ENCODE assay signal across 35 cellular contexts in the genomic region with DNA sequence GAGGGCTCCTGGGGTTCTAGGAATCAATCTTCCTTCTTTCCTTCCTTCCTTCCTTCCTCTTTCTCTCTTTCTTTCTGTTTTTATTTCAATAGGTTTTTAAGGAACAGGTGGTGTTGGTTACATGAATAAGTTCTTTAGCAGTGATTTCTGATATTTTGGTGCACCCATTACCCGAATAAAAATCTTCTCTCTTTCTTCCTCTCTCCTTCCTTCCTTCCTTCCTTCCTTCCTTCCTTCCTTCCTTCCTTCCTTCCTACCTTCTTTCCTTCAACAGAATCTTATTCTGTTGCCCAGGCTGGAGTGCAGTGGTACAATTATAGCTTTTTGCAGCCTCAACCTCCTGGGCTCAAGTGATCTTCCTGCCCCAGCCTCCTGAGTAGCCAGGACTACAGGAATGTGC.
"Had no signal": no experiment of that assay in that cellular context is flagged by ENCODE, and none has a peak within 500 bp of the region (broad histone marks: within the 10 kb centered on the region; RNA-seq: fewer than 3 reads in every experiment).

No MANE protein-coding gene starts in this region.

- H3K27ac ChIP-seq: ascending aorta, cardiac muscle cell, VCaP had no signal

- H3K9me3 ChIP-seq: ascending aorta had no signal

- H3K27me3 Mint-ChIP-seq: activated CD4-positive, alpha-beta memory T cell treated with anti-CD3 and anti-CD28 coated beads for 36 hours; activated CD8-positive, alpha-beta T cell treated with anti-CD3 and anti-CD28 coated beads for 36 hours; activated naive CD4-positive, alpha-beta T cell treated with anti-CD3 and anti-CD28 coated beads, Interleukin-2, amount 50 U/mL, for 24 hours; activated T-cell treated with anti-CD3 and anti-CD28 coated beads, Interleukin-2, amount 50 U/mL, for 24 hours; central memory CD8-positive, alpha-beta T cell had no signal

- H3K27ac Mint-ChIP-seq: activated B cell treated with CpG ODN at 0.5 μM for 24 hours; activated CD4-positive, alpha-beta memory T cell treated with anti-CD3 and anti-CD28 coated beads for 36 hours; activated CD4-positive, alpha-beta T cell treated with anti-CD3 and anti-CD28 coated beads, Interleukin-2, amount 10 ng/mL, durations not matched to agents 24 days and 14 days; activated CD8-positive, alpha-beta memory T cell treated with anti-CD3 and anti-CD28 coated beads, Interleukin-2, amount 10 ng/mL, durations not matched to agents 7 days and 5 days; activated CD8-positive, alpha-beta T cell treated with anti-CD3 and anti-CD28 coated beads for 36 hours; activated naive CD4-positive, alpha-beta T cell treated with anti-CD3 and anti-CD28 coated beads, Interleukin-2, amount 10 ng/mL, durations not matched to agents 7 days and 5 days; activated naive CD4-positive, alpha-beta T cell treated with anti-CD3 and anti-CD28 coated beads, Interleukin-2, amount 50 U/mL, for 24 hours; activated naive CD8-positive, alpha-beta T cell; activated naive CD8-positive, alpha-beta T cell treated with anti-CD3 and anti-CD28 coated beads, Interleukin-2, amount 10 ng/mL, durations not matched to agents 7 days and 5 days; activated naive CD8-positive, alpha-beta T cell treated with anti-CD3 and anti-CD28 coated beads, Interleukin-2, amount 50 U/mL, for 24 hours; activated T-cell treated with anti-CD3 and anti-CD28 coated beads, Interleukin-2, amount 50 U/mL, for 24 hours; activated T-helper 2 cell treated with anti-CD3 and anti-CD28 coated beads, Interferon-gamma antibody, Interleukin-2, Interleukin-4, amounts not matched to agents 10 μg/mL and 5 μg/mL and 100 μg/mL, durations not matched to agents 14 hours and 24 hours and 36 hours; brain; T-helper 1 cell treated with Interleukin-12 subunit alpha and Interleukin-12 subunit beta and Interleukin-4 antibody, amounts not matched to agents 30 μg/mL and 1 μg/mL, for 36 hours; T-helper 2 cell treated with Interferon-gamma antibody and Interleukin-4, amounts not matched to agents 5 μg/mL and 100 μg/mL, for 36 hours had no signal

- H3K36me3 ChIP-seq: ascending aorta, cardiac muscle cell had no signal

- H3K4me1 Mint-ChIP-seq: activated naive CD4-positive, alpha-beta T cell treated with anti-CD3 and anti-CD28 coated beads, Interleukin-2, amount 10 ng/mL, durations not matched to agents 7 days and 5 days; activated naive CD4-positive, alpha-beta T cell treated with anti-CD3 and anti-CD28 coated beads, Interleukin-2, amount 50 U/mL, for 24 hours; activated naive CD8-positive, alpha-beta T cell treated with anti-CD3 and anti-CD28 coated beads, Interleukin-2, amount 50 U/mL, for 24 hours; central memory CD8-positive, alpha-beta T cell had no signal

- H3K4me3 Mint-ChIP-seq: activated B cell treated with CpG ODN at 0.5 μM for 24 hours; activated CD4-positive, alpha-beta memory T cell treated with anti-CD3 and anti-CD28 coated beads for 36 hours; activated CD4-positive, alpha-beta T cell treated with anti-CD3 and anti-CD28 coated beads, Interleukin-2, amount 10 ng/mL, durations not matched to agents 24 days and 14 days; activated CD8-positive, alpha-beta memory T cell treated with anti-CD3 and anti-CD28 coated beads, Interleukin-2, amount 10 ng/mL, durations not matched to agents 7 days and 5 days; activated CD8-positive, alpha-beta T cell treated with anti-CD3 and anti-CD28 coated beads for 36 hours; activated naive CD4-positive, alpha-beta T cell treated with anti-CD3 and anti-CD28 coated beads, Interleukin-2, amount 10 ng/mL, durations not matched to agents 7 days and 5 days; activated naive CD4-positive, alpha-beta T cell treated with anti-CD3 and anti-CD28 coated beads, Interleukin-2, amount 50 U/mL, for 24 hours; activated naive CD8-positive, alpha-beta T cell; activated naive CD8-positive, alpha-beta T cell treated with anti-CD3 and anti-CD28 coated beads, Interleukin-2, amount 10 ng/mL, durations not matched to agents 7 days and 5 days; activated naive CD8-positive, alpha-beta T cell treated with anti-CD3 and anti-CD28 coated beads, Interleukin-2, amount 50 U/mL, for 24 hours; activated T-cell treated with anti-CD3 and anti-CD28 coated beads, Interleukin-2, amount 50 U/mL, for 24 hours; brain; central memory CD8-positive, alpha-beta T cell; T-helper 1 cell treated with Interleukin-12 subunit alpha and Interleukin-12 subunit beta and Interleukin-4 antibody, amounts not matched to agents 30 μg/mL and 1 μg/mL, for 36 hours; T-helper 2 cell treated with Interferon-gamma antibody and Interleukin-4, amounts not matched to agents 5 μg/mL and 100 μg/mL, for 36 hours had no signal

- H3K27me3 ChIP-seq: ascending aorta, cardiac muscle cell had no signal

- H3K9me3 Mint-ChIP-seq: activated B cell treated with CpG ODN at 0.5 μM for 24 hours; activated CD4-positive, alpha-beta memory T cell treated with anti-CD3 and anti-CD28 coated beads for 36 hours; activated CD8-positive, alpha-beta T cell treated with anti-CD3 and anti-CD28 coated beads for 36 hours; activated naive CD4-positive, alpha-beta T cell treated with anti-CD3 and anti-CD28 coated beads, Interleukin-2, amount 10 ng/mL, durations not matched to agents 7 days and 5 days; activated naive CD4-positive, alpha-beta T cell treated with anti-CD3 and anti-CD28 coated beads, Interleukin-2, amount 50 U/mL, for 24 hours; activated naive CD8-positive, alpha-beta T cell treated with anti-CD3 and anti-CD28 coated beads, Interleukin-2, amount 10 ng/mL, durations not matched to agents 7 days and 5 days; activated naive CD8-positive, alpha-beta T cell treated with anti-CD3 and anti-CD28 coated beads, Interleukin-2, amount 50 U/mL, for 24 hours; activated T-cell treated with anti-CD3 and anti-CD28 coated beads, Interleukin-2, amount 50 U/mL, for 24 hours; activated T-helper 2 cell treated with anti-CD3 and anti-CD28 coated beads, Interferon-gamma antibody, Interleukin-2, Interleukin-4, amounts not matched to agents 10 μg/mL and 5 μg/mL and 100 μg/mL, durations not matched to agents 14 hours and 24 hours and 36 hours; central memory CD8-positive, alpha-beta T cell; T-helper 1 cell treated with Interleukin-12 subunit alpha and Interleukin-12 subunit beta and Interleukin-4 antibody, amounts not matched to agents 30 μg/mL and 1 μg/mL, for 36 hours; T-helper 2 cell treated with Interferon-gamma antibody and Interleukin-4, amounts not matched to agents 5 μg/mL and 100 μg/mL, for 36 hours had no signal

- ATAC-seq: activated CD8-positive, alpha-beta memory T cell treated with anti-CD3 and anti-CD28 coated beads, Interleukin-2, amount 10 ng/mL, durations not matched to agents 7 days and 5 days; activated CD8-positive, alpha-beta T cell treated with anti-CD3 and anti-CD28 coated beads for 36 hours; activated naive CD8-positive, alpha-beta T cell treated with anti-CD3 and anti-CD28 coated beads, Interleukin-2, amount 50 U/mL, for 24 hours had no signal

- DNase-seq: activated B cell treated with CpG ODN at 0.5 μM for 24 hours; activated CD4-positive, alpha-beta memory T cell treated with anti-CD3 and anti-CD28 coated beads for 36 hours; activated CD4-positive, alpha-beta T cell treated with anti-CD3 and anti-CD28 coated beads for 4 hours; activated CD4-positive, alpha-beta T cell treated with anti-CD3 and anti-CD28 coated beads, Interleukin-2, amount 10 ng/mL, durations not matched to agents 24 days and 14 days; activated CD4-positive, alpha-beta T cell treated with anti-CD3 and anti-CD28 coated beads, Interleukin-2, amount 50 U/mL, for 1 hour; activated CD4-positive, alpha-beta T cell treated with anti-CD3 and anti-CD28 coated beads, Interleukin-2, amount 50 U/mL, for 4 hours; activated CD4-positive, CD25-positive, alpha-beta regulatory T cell treated with anti-CD3 and anti-CD28 coated beads, Interleukin-2, amount 50 U/mL, for 72 hours; activated CD8-positive, alpha-beta memory T cell treated with anti-CD3 and anti-CD28 coated beads, Interleukin-2, amount 10 ng/mL, durations not matched to agents 7 days and 5 days; activated CD8-positive, alpha-beta memory T cell treated with anti-CD3 and anti-CD28 coated beads, Interleukin-2, amount 50 U/mL, for 48 hours; activated CD8-positive, alpha-beta T cell treated with anti-CD3 and anti-CD28 coated beads for 36 hours; activated effector memory CD4-positive, alpha-beta T cell treated with Interleukin-2 at 50 U/mL for 16 hours; activated gamma-delta T cell; activated naive CD4-positive, alpha-beta T cell treated with anti-CD3 and anti-CD28 coated beads, Interleukin-2, amount 10 ng/mL, durations not matched to agents 7 days and 5 days; activated naive CD4-positive, alpha-beta T cell treated with Interleukin-2 at 50 U/mL for 16 hours; activated naive CD8-positive, alpha-beta T cell treated with anti-CD3 and anti-CD28 coated beads, Interleukin-2, amount 10 ng/mL, durations not matched to agents 7 days and 5 days; activated naive CD8-positive, alpha-beta T cell treated with anti-CD3 and anti-CD28 coated beads, Interleukin-2, amount 50 U/mL, for 24 hours; activated T-cell treated with anti-CD3 and anti-CD28 coated beads, Interleukin-2, amount 50 U/mL, for 24 hours; activated T-cell treated with anti-CD3 and anti-CD28 coated beads, Interleukin-2, amount 50 U/mL, for 48 hours; amygdala; anterior cingulate cortex; caudate nucleus; cerebellar nuclear complex; T-helper 1 cell; T-helper 2 cell; T-helper 9 cell had no signal

- H3K4me1 ChIP-seq: ascending aorta had no signal

- H3K36me3 Mint-ChIP-seq: activated CD4-positive, alpha-beta memory T cell treated with anti-CD3 and anti-CD28 coated beads for 36 hours; activated CD8-positive, alpha-beta memory T cell treated with anti-CD3 and anti-CD28 coated beads, Interleukin-2, amount 10 ng/mL, durations not matched to agents 7 days and 5 days; activated naive CD4-positive, alpha-beta T cell treated with anti-CD3 and anti-CD28 coated beads, Interleukin-2, amount 10 ng/mL, durations not matched to agents 7 days and 5 days; activated naive CD4-positive, alpha-beta T cell treated with anti-CD3 and anti-CD28 coated beads, Interleukin-2, amount 50 U/mL, for 24 hours; activated naive CD8-positive, alpha-beta T cell; activated naive CD8-positive, alpha-beta T cell treated with anti-CD3 and anti-CD28 coated beads, Interleukin-2, amount 10 ng/mL, durations not matched to agents 7 days and 5 days; brain had no signal

- H3K4me3 ChIP-seq: ascending aorta, cardiac muscle cell had no signal
